25 cellular contexts compared by ENCODE assay signal in the genomic region with DNA sequence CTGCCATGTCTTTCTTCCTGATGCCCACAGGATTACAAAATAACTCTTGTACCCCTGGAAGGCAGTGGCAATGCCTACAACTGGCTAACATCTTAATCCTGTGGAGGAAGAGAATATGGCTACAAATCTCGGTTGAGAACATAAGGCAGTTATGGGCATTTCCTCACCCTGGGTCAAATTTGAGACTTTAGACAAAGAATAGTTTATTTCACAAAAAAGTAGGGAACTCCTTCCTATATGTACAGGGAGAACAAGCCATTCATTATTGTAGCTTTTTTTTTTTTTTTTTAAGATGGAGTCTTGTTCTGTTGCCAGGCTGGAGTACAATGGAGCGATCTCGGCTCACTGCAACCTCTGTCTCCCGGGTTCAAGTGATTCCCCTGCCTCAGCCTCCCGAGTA.
"Had no signal": no experiment of that assay in that cellular context is flagged by ENCODE, and none has a peak within 500 bp of the region (broad histone marks: within the 10 kb centered on the region; RNA-seq: fewer than 3 reads in every experiment).

No MANE protein-coding gene starts in this region.

- H3K4me3 ChIP-seq: gastroesophageal sphincter, testis, vagina had no signal

- H3K27ac ChIP-seq: brain microvascular endothelial cell, gastroesophageal sphincter, testis, vagina had no signal

- H3K9me3 ChIP-seq: gastroesophageal sphincter, testis, vagina had no signal

- ATAC-seq: activated CD4-positive, CD25-positive, alpha-beta regulatory T cell treated with anti-CD3 and anti-CD28 coated beads, Interleukin-2, amount 50 U/mL, for 24 hours; activated naive CD8-positive, alpha-beta T cell treated with anti-CD3 and anti-CD28 coated beads, Interleukin-2, amount 50 U/mL, for 24 hours; esophagus mucosa; gastroesophageal sphincter; left cardiac atrium; sciatic nerve had no signal

- DNase-seq: activated CD4-positive, alpha-beta memory T cell treated with anti-CD3 and anti-CD28 coated beads, Interleukin-2, amount 10 ng/mL, durations not matched to agents 7 days and 5 days; activated CD4-positive, alpha-beta T cell treated with anti-CD3 and anti-CD28 coated beads, Interleukin-2, amount 10 ng/mL, durations not matched to agents 24 days and 14 days; activated gamma-delta T cell; activated naive CD4-positive, alpha-beta T cell treated with anti-CD3 and anti-CD28 coated beads, Interleukin-2, amount 50 U/mL, for 16 hours; activated naive CD8-positive, alpha-beta T cell treated with anti-CD3 and anti-CD28 coated beads, Interleukin-2, amount 50 U/mL, for 24 hours; activated T-cell treated with anti-CD3 and anti-CD28 coated beads for 4 hours; brain microvascular endothelial cell; caudate nucleus; effector memory CD4-positive, alpha-beta T cell; head of caudate nucleus; islet precursor cell; left cardiac atrium; mesenchymal stem cell; nephron progenitor cell; nucleus accumbens; posterior cingulate gyrus; small intestine; stimulated activated CD8-positive, alpha-beta memory T cell treated with anti-CD3 and anti-CD28 coated beads, Interleukin-4, amount 100 ng/mL, for 48 hours; stimulated activated naive CD4-positive, alpha-beta T cell; testis had no signal

- H3K27me3 ChIP-seq: brain microvascular endothelial cell, gastroesophageal sphincter, testis, vagina had no signal
